ENCODE assay signal across 27 cellular contexts in the genomic region with DNA sequence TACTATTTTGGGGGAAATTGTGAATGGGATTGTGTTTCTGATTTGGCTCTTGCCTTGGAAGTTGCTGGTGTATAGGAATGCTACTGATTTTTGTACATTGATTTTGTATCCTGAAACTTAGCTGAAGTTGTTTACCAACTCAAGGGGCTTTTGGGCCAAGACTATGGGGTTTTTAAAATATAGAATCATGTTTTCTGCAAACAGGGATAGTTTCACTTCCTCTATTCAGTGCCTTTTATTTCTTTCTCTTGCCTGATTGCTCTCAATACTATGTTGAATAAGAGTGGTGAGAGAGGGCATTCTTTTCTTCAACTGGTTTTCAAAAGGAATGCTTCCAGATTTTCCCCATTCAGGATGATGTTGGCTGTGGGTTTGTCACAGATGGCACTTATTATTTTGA.
DNase-seq lines count a peak whose midpoint lies in the region; ATAC-seq, FAIRE-seq and TF ChIP-seq lines count a peak whose summit lies in the region.
"Had no signal": no experiment of that assay in that cellular context is flagged by ENCODE, and none has a peak within 500 bp of the region (broad histone marks: within the 10 kb centered on the region; RNA-seq: fewer than 3 reads in every experiment).

No MANE protein-coding gene starts in this region.

- H3K27ac ChIP-seq in GM12878 (ENCODE audit: control insufficient read depth, insufficient read depth), result no peak overlapping the region
- H3K27ac ChIP-seq in foreskin keratinocyte, result no peak overlapping the region
- H3K27ac ChIP-seq: ascending aorta, dorsolateral prefrontal cortex, spleen, transverse colon had no signal

- no peaks in the 10 kb centered on the region for H3K36me3 Mint-ChIP-seq in T-helper 2 cell treated with Interferon-gamma antibody and Interleukin-4, amounts not matched to agents 5 μg/mL and 100 μg/mL, for 36 hours (ENCODE audit: low read depth)
- H3K36me3 Mint-ChIP-seq: activated naive CD4-positive, alpha-beta T cell treated with anti-CD3 and anti-CD28 coated beads, Interleukin-2, amount 50 U/mL, for 24 hours; CD8-positive, alpha-beta T cell; memory B cell had no signal

- no peaks in the 10 kb centered on the region for H3K27me3 Mint-ChIP-seq in T-helper 2 cell treated with Interferon-gamma antibody and Interleukin-4, amounts not matched to agents 5 μg/mL and 100 μg/mL, for 36 hours (ENCODE audit: low read depth)
- H3K27me3 Mint-ChIP-seq: activated naive CD4-positive, alpha-beta T cell treated with anti-CD3 and anti-CD28 coated beads, Interleukin-2, amount 50 U/mL, for 24 hours; memory B cell; stimulated activated naive CD8-positive, alpha-beta T cell treated with anti-CD3 and anti-CD28 coated beads, Interleukin-15, amount 100 ng/mL, for 72 hours had no signal

- no peak overlapping the region for H3K4me3 ChIP-seq in GM12878
- H3K4me3 ChIP-seq: ascending aorta, dorsolateral prefrontal cortex, K562, spleen, transverse colon had no signal

- H3K4me1 ChIP-seq in GM12878 (ENCODE audit: control insufficient read depth, insufficient read depth, low read length), result no peaks in the 10 kb centered on the region
- no peaks in the 10 kb centered on the region for H3K4me1 ChIP-seq in foreskin keratinocyte
- H3K4me1 ChIP-seq: ascending aorta, spleen, transverse colon had no signal

- peaks cover 16% of the 10 kb centered on the region for H3K9me3 Mint-ChIP-seq in T-helper 2 cell treated with Interferon-gamma antibody and Interleukin-4, amounts not matched to agents 5 μg/mL and 100 μg/mL, for 36 hours

- no peak overlapping the region for H3K27ac Mint-ChIP-seq in T-helper 2 cell treated with Interferon-gamma antibody and Interleukin-4, amounts not matched to agents 5 μg/mL and 100 μg/mL, for 36 hours
- H3K27ac Mint-ChIP-seq: activated naive CD4-positive, alpha-beta T cell treated with anti-CD3 and anti-CD28 coated beads, Interleukin-2, amount 50 U/mL, for 24 hours; CD8-positive, alpha-beta T cell; memory B cell; stimulated activated naive CD8-positive, alpha-beta T cell treated with anti-CD3 and anti-CD28 coated beads, Interleukin-15, amount 100 ng/mL, for 72 hours had no signal

- H2AFZ ChIP-seq in GM12878 (ENCODE audit: control insufficient read depth, low read depth, low read length), result no peak overlapping the region

- TF ChIP-seq RAD21 in GM12878 (IDR thresholded peaks at IDR 0.05; ENCODE audit: insufficient read depth, low read depth, low read length), result no peak

- no TSS peak for BruUV-seq in GM12878 (replicated peaks; lab: Mats Ljungman, UMichigan)

- SMC1A ChIA-PET in GM12878 (lab: Charles Lee; ENCODE audit: uncharacterized antibody, unreplicated experiment), result interaction anchor here (0.6 to 1.6 kb wide), 3 partner anchors 8 to 1003 kb away, joined by 3 to 7 read pairs (median 4); no protein-coding TSS in a partner anchor

- ATAC-seq in GM18873 (IDR thresholded peaks at IDR 0.05; ENCODE audit: low FRiP score, unreplicated experiment), result peak; percentile 59
- peak; percentile 68 for ATAC-seq in HG02852 (IDR thresholded peaks at IDR 0.05; ENCODE audit: unreplicated experiment)
- ATAC-seq in HG03565 (IDR thresholded peaks at IDR 0.05; ENCODE audit: unreplicated experiment), result peak; percentile 78
- peak; percentile 51; the same call in 2 of the 3 replicates for ATAC-seq in GM12878
- no peak for ATAC-seq in foreskin keratinocyte
- no peak for ATAC-seq in GM21717 (IDR thresholded peaks at IDR 0.05; ENCODE audit: unreplicated experiment)
- ATAC-seq: CD8-positive, alpha-beta T cell; K562; stimulated activated naive CD8-positive, alpha-beta T cell treated with anti-CD3 and anti-CD28 coated beads, Interleukin-15, amount 100 ng/mL, for 72 hours had no signal

- H3K27me3 ChIP-seq in GM12878 (replicated peaks in 1 of 2; ENCODE audit: control insufficient read depth in 2 of 2, insufficient read depth in 2 of 2, low read length in 1 of 2), result no peaks in the 10 kb centered on the region
- no peaks in the 10 kb centered on the region for H3K27me3 ChIP-seq in foreskin keratinocyte
- H3K27me3 ChIP-seq: ascending aorta, dorsolateral prefrontal cortex, spleen, transverse colon had no signal

- intact Hi-C loops in GM12878 (cut with micrococcal nuclease; ENCODE audit: unreplicated experiment), result no loop called here

- DNase-seq in GM12878 (ENCODE audit: low read depth, low spot score), result no peak
- no peak for DNase-seq in foreskin keratinocyte
- DNase-seq in T-helper 2 cell treated with Interferon-gamma antibody and Interleukin-4, amounts not matched to agents 5 μg/mL and 100 μg/mL, for 36 hours (ENCODE audit: low spot score), result no peak
- DNase-seq: activated T-cell treated with anti-CD3 and anti-CD28 coated beads, Interleukin-2, amount 50 U/mL, for 48 hours; CD8-positive, alpha-beta T cell; central memory CD4-positive, alpha-beta T cell; dorsolateral prefrontal cortex; GDM1; NCI-H1092 treated with DMSO at 0.1 percent for 48 hours; NCI-H2029; Right ventricle myocardium superior; spleen; stimulated activated CD4-positive, alpha-beta T cell treated with anti-CD3 and anti-CD28 coated beads, Interleukin-4, amount 100 ng/mL, for 24 hours; stimulated activated naive CD8-positive, alpha-beta T cell treated with anti-CD3 and anti-CD28 coated beads, Interleukin-15, amount 100 ng/mL, for 72 hours; SW 1271; transverse colon had no signal

- TF ChIP-seq CTCF in GM12878 (IDR thresholded peaks at IDR 0.05 in 2 of 3, conservative IDR thresholded peaks at IDR 0.05 in 1 of 3; ENCODE audit: control insufficient read depth in 2 of 3, extremely low read depth in 1 of 3, insufficient read depth in 1 of 3, low read depth in 3 of 3, low read length in 3 of 3) (no peak), foreskin keratinocyte (conservative IDR thresholded peaks at IDR 0.05) (no peak)

- CTCF ChIA-PET in GM12878 (lab: Yijun Ruan, JAX), result no interaction called here

- H3K9ac ChIP-seq in GM12878 (ENCODE audit: control insufficient read depth, insufficient read depth, low read length), result no peak overlapping the region

- H3K9me3 ChIP-seq in GM12878 (replicated peaks; ENCODE audit: control insufficient read depth, insufficient read depth, low read length), result no peaks in the 10 kb centered on the region; the same call in 2 of the 3 replicates

- POLR2A ChIA-PET in GM12878 (lab: Charles Lee), result no interaction called here

- H4K20me1 ChIP-seq in GM12878 (ENCODE audit: control insufficient read depth, insufficient read depth), result no peaks in the 10 kb centered on the region

- H3K4me2 ChIP-seq in GM12878 (ENCODE audit: control insufficient read depth, insufficient read depth), result no peak overlapping the region

- H3K4me3 Mint-ChIP-seq in T-helper 2 cell treated with Interferon-gamma antibody and Interleukin-4, amounts not matched to agents 5 μg/mL and 100 μg/mL, for 36 hours, result no peak overlapping the region
- H3K4me3 Mint-ChIP-seq: activated naive CD4-positive, alpha-beta T cell treated with anti-CD3 and anti-CD28 coated beads, Interleukin-2, amount 50 U/mL, for 24 hours; CD8-positive, alpha-beta T cell; memory B cell; stimulated activated naive CD8-positive, alpha-beta T cell treated with anti-CD3 and anti-CD28 coated beads, Interleukin-15, amount 100 ng/mL, for 72 hours had no signal

- TF ChIP-seq POLR2A in GM12878 (IDR thresholded peaks at IDR 0.05; ENCODE audit: low read depth, low read length), result no peak

- RAD21 ChIA-PET in GM12878 (lab: Charles Lee; ENCODE audit: unreplicated experiment), result no interaction called here

- H3K79me2 ChIP-seq in GM12878 (ENCODE audit: control insufficient read depth, insufficient read depth, low read length), result no peaks in the 10 kb centered on the region

- no peak for FAIRE-seq in GM12878 (lab: Jason Lieb, UNC)
- FAIRE-seq: frontal cortex, H54, K562, TTC549 had no signal

- H3K4me1 Mint-ChIP-seq in T-helper 2 cell treated with Interferon-gamma antibody and Interleukin-4, amounts not matched to agents 5 μg/mL and 100 μg/mL, for 36 hours (ENCODE audit: low read depth), result no peaks in the 10 kb centered on the region
- H3K4me1 Mint-ChIP-seq: activated naive CD4-positive, alpha-beta T cell treated with anti-CD3 and anti-CD28 coated beads, Interleukin-2, amount 50 U/mL, for 24 hours; memory B cell; stimulated activated naive CD8-positive, alpha-beta T cell treated with anti-CD3 and anti-CD28 coated beads, Interleukin-15, amount 100 ng/mL, for 72 hours had no signal

- no peak for TF ChIP-seq EP300 in GM12878 (IDR thresholded peaks at IDR 0.05; ENCODE audit: borderline replicate concordance in 1 of 2, control insufficient read depth in 1 of 2, low read depth in 2 of 2, low read length in 2 of 2)

- in situ Hi-C loops in GM12878 (cut with MboI), result no loop called here

- H3K36me3 ChIP-seq in GM12878 (ENCODE audit: control insufficient read depth in 2 of 2, insufficient read depth in 2 of 2, low read length in 1 of 2), result no peaks in the 10 kb centered on the region
- H3K36me3 ChIP-seq: ascending aorta, spleen, transverse colon had no signal

TF ChIP-seq in GM12878, 131 proteins besides CTCF, POLR2A, EP300 and RAD21 (continues in another document):
- TF ChIP-seq IKZF2 (IDR thresholded peaks at IDR 0.05) (peak in 1 of 2 experiments; percentile 52; a peak in 3 of 4 replicates), SPI1 (IDR thresholded peaks at IDR 0.05; ENCODE audit: borderline replicate concordance, insufficient read depth, low read depth, low read length) (peak; percentile 88), IKZF1 (conservative IDR thresholded peaks at IDR 0.05) (peak; percentile 76), SUZ12 (IDR thresholded peaks at IDR 0.05; ENCODE audit: unreplicated experiment) (no peak), BMI1 (IDR thresholded peaks at IDR 0.05; ENCODE audit: borderline replicate concordance) (peak; percentile 20; the same call in 1 of the 2 replicates), FOXM1 (IDR thresholded peaks at IDR 0.05; ENCODE audit: low read depth, low read length) (0 out of 2 replicates have a peak, but pooled peaks have one; percentile 32), DPF2 (IDR thresholded peaks at IDR 0.05) (peak; percentile 78), RUNX3 (IDR thresholded peaks at IDR 0.05; ENCODE audit: low read length) (no peak)
- TF ChIP-seq, protein P1, sequence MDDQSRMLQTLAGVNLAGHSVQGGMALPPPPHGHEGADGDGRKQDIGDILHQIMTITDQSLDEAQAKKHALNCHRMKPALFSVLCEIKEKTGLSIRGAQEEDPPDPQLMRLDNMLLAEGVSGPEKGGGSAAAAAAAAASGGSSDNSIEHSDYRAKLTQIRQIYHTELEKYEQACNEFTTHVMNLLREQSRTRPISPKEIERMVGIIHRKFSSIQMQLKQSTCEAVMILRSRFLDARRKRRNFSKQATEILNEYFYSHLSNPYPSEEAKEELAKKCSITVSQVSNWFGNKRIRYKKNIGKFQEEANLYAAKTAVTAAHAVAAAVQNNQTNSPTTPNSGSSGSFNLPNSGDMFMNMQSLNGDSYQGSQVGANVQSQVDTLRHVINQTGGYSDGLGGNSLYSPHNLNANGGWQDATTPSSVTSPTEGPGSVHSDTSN (IDR thresholded peaks at IDR 0.05; ENCODE audit: insufficient replicate concordance, low read depth, low read length), result no peak

Comparison
In these comparisons a context has a peak if more than half of its experiments do, and no peak if none do; other contexts are left out.
1. ATAC-seq: peak in GM18873 (single experiment), HG02852 (single experiment), HG03565 (single experiment) and GM12878 (single experiment); none in foreskin keratinocyte (single experiment) and GM21717 (single experiment).